Comparison of ENCODE assay signal across 1 cellular context in genomic region chr12:127388985-127389384, GRCh38.
TF ChIP-seq lines count a peak whose summit lies in the region.

No MANE protein-coding gene starts in this region.

TF ChIP-seq in WTC11, 78 proteins besides CTCF, POLR2A, EP300 and RAD21 (continued from another document):
- TF ChIP-seq, protein P1, sequence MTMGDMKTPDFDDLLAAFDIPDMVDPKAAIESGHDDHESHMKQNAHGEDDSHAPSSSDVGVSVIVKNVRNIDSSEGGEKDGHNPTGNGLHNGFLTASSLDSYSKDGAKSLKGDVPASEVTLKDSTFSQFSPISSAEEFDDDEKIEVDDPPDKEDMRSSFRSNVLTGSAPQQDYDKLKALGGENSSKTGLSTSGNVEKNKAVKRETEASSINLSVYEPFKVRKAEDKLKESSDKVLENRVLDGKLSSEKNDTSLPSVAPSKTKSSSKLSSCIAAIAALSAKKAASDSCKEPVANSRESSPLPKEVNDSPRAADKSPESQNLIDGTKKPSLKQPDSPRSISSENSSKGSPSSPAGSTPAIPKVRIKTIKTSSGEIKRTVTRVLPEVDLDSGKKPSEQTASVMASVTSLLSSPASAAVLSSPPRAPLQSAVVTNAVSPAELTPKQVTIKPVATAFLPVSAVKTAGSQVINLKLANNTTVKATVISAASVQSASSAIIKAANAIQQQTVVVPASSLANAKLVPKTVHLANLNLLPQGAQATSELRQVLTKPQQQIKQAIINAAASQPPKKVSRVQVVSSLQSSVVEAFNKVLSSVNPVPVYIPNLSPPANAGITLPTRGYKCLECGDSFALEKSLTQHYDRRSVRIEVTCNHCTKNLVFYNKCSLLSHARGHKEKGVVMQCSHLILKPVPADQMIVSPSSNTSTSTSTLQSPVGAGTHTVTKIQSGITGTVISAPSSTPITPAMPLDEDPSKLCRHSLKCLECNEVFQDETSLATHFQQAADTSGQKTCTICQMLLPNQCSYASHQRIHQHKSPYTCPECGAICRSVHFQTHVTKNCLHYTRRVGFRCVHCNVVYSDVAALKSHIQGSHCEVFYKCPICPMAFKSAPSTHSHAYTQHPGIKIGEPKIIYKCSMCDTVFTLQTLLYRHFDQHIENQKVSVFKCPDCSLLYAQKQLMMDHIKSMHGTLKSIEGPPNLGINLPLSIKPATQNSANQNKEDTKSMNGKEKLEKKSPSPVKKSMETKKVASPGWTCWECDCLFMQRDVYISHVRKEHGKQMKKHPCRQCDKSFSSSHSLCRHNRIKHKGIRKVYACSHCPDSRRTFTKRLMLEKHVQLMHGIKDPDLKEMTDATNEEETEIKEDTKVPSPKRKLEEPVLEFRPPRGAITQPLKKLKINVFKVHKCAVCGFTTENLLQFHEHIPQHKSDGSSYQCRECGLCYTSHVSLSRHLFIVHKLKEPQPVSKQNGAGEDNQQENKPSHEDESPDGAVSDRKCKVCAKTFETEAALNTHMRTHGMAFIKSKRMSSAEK (CRISPR knock-in tag; IDR thresholded peaks at IDR 0.05; ENCODE audit: borderline replicate concordance), result no peak
- TF ChIP-seq PREB (CRISPR knock-in tag; IDR thresholded peaks at IDR 0.05; ENCODE audit: borderline replicate concordance) (no peak), FOXK1 (CRISPR knock-in tag; IDR thresholded peaks at IDR 0.05) (no peak), HMGA2 (CRISPR knock-in tag; IDR thresholded peaks at IDR 0.05) (no peak)
